In genomic region chr10:30348378-30348776, GRCh38 we compare ENCODE assay signal across 8 cellular contexts. TPM values are rescaled to one million over a fixed set of nuclear protein-coding genes. Genes with fewer than 3 reads are reported as not detected.
DNase-seq lines count a peak whose midpoint lies in the region; ATAC-seq and TF ChIP-seq lines count a peak whose summit lies in the region.

No MANE protein-coding gene starts in this region.

- H3K27ac ChIP-seq in AG04450 (ENCODE audit: low read depth, low read length): no peak overlapping the region
- H3K27ac ChIP-seq in SK-N-MC: peak overlapping the region; percentile 46; the same call in 1 of the 2 replicates
- H3K27ac ChIP-seq in smooth muscle cell (ENCODE audit: low read depth): peak overlapping the region; percentile 56

- H3K27me3 ChIP-seq in AG04450 (ENCODE audit: control insufficient read depth, insufficient read depth, low read length) (no peaks in the 10 kb centered on the region), smooth muscle cell (ENCODE audit: low read depth) (no peaks in the 10 kb centered on the region)

- peaks cover 55% of the 10 kb centered on the region for H3K79me2 ChIP-seq in smooth muscle cell (ENCODE audit: low read depth)

- no peaks in the 10 kb centered on the region for H3K9me3 ChIP-seq in AG04450 (ENCODE audit: control insufficient read depth, insufficient read depth, low read length)
- H3K9me3 ChIP-seq in SK-N-MC (ENCODE audit: low read depth, low read length): no peaks in the 10 kb centered on the region
- H3K9me3 ChIP-seq in smooth muscle cell (replicated peaks; ENCODE audit: low read depth): no peaks in the 10 kb centered on the region

- H3K4me1 Mint-ChIP-seq in glutamatergic neuron (ENCODE audit: low read depth, unreplicated experiment): peaks cover 5% of the 10 kb centered on the region

- TF ChIP-seq CTCF in AG04450 (IDR thresholded peaks at IDR 0.05; ENCODE audit: low read depth, low read length) (no peak), glutamatergic neuron (IDR thresholded peaks at IDR 0.05; ENCODE audit: partially characterized antibody, unreplicated experiment) (no peak), smooth muscle cell (IDR thresholded peaks at IDR 0.05; ENCODE audit: borderline replicate concordance, insufficient read depth, poor library complexity, severe bottlenecking) (no peak)

- H3K36me3 ChIP-seq in SK-N-MC (ENCODE audit: insufficient read depth, low read length): no peaks in the 10 kb centered on the region
- H3K36me3 ChIP-seq in smooth muscle cell (ENCODE audit: low read depth): no peaks in the 10 kb centered on the region

- CTCF ChIA-PET in AG04450 (lab: Charles Lee): interaction anchor here (1.3 to 3.0 kb wide), 3 partner anchors 11 to 351 kb away, joined by 3 to 9 read pairs (median 6); no protein-coding TSS in a partner anchor

- DNase-seq in AG04450 (ENCODE audit: low read depth, low spot score) (no peak), SK-N-MC (ENCODE audit: low read depth, low spot score) (no peak), glutamatergic neuron (no peak), smooth muscle cell (lab: John Stamatoyannopoulos, UW; ENCODE audit: unreplicated experiment) (no peak), DMS 273 (lab: John Stamatoyannopoulos, UW; ENCODE audit: unreplicated experiment) (no peak), AML-193 (lab: John Stamatoyannopoulos, UW) (no peak)

- ATAC-seq in GM21390 (IDR thresholded peaks at IDR 0.05; ENCODE audit: unreplicated experiment): peak; percentile 6
- no peak for ATAC-seq in GM19452 (IDR thresholded peaks at IDR 0.05; ENCODE audit: unreplicated experiment)

- peak overlapping the region; percentile 92 for H3K4me3 Mint-ChIP-seq in glutamatergic neuron (ENCODE audit: unreplicated experiment)

- peak overlapping the region; percentile 92 for H3K9ac ChIP-seq in SK-N-MC (ENCODE audit: insufficient read length)
- peak overlapping the region; percentile 91 for H3K9ac ChIP-seq in smooth muscle cell (ENCODE audit: low read depth)

- peak overlapping the region; percentile 92 for H3K27ac Mint-ChIP-seq in glutamatergic neuron (ENCODE audit: unreplicated experiment)

- POLR2A ChIA-PET in AG04450 (lab: Yijun Ruan, JAX): no interaction called here

- 1% methylated on average over 9 of the region's 9 CpGs for WGBS in smooth muscle cell (ENCODE audit: low lambda C conversion rate)

- H4K20me1 ChIP-seq in smooth muscle cell (ENCODE audit: low read depth): peaks cover 23% of the 10 kb centered on the region

- H2AFZ ChIP-seq in smooth muscle cell (ENCODE audit: low read depth): peak overlapping the region; percentile 100

- peaks cover 9% of the 10 kb centered on the region for H3K4me1 ChIP-seq in smooth muscle cell (ENCODE audit: low read depth)

- peaks cover 2% of the 10 kb centered on the region for H3K9me3 Mint-ChIP-seq in glutamatergic neuron (ENCODE audit: unreplicated experiment)

- H3K27me3 Mint-ChIP-seq in glutamatergic neuron (ENCODE audit: unreplicated experiment): peaks cover 5% of the 10 kb centered on the region

- H3K36me3 Mint-ChIP-seq in glutamatergic neuron (ENCODE audit: unreplicated experiment): no peaks in the 10 kb centered on the region

- H3K4me3 ChIP-seq in AG04450 (ENCODE audit: low read depth, low read length) (peak overlapping the region; percentile 97), SK-N-MC (peak overlapping the region; percentile 91), smooth muscle cell (peak overlapping the region; percentile 66)

- peak overlapping the region; percentile 91 for H3K4me2 ChIP-seq in smooth muscle cell

- H3F3A ChIP-seq in smooth muscle cell (ENCODE audit: low read depth): no peaks in the 10 kb centered on the region

RNA-seq across cellular contexts. Expression of gene MTPAP, which starts 0.7 kb away (rescaled TPM):
- 8.5 and 10.7 TPM in 2 replicates for polyA plus RNA-seq in AG04450 (2011; rRNA removed)
- polyA minus RNA-seq in AG04450 (2011; rRNA and poly(A)+ RNA removed): 6.4 and 9.9 TPM in 2 replicates
- total RNA-seq in glutamatergic neuron (ENCODE audit: unreplicated experiment): 26.8 TPM
- 14.9 and 20.3 TPM in 2 replicates for total RNA-seq in smooth muscle cell
- 8.4 and 9.4 TPM in 2 replicates for polyA plus RNA-seq in smooth muscle cell
